In genomic region chr20:38805502-38805957, GRCh38 we compare ENCODE assay signal across 8 cellular contexts. TPM values are rescaled to one million over a fixed set of nuclear protein-coding genes. Genes with fewer than 3 reads are reported as not detected.
DNase-seq lines count a peak whose midpoint lies in the region; ATAC-seq and TF ChIP-seq lines count a peak whose summit lies in the region.

TSS of gene PPP1R16B (plus strand) at chr20:38805697. CDS start at chr20:38835926, 30,229 bp downstream.

- no peaks in the 10 kb centered on the region for H3K27me3 ChIP-seq in lung (ENCODE audit: control insufficient read depth, insufficient read depth)

- H3K9me3 ChIP-seq in KOPT-K1 (ENCODE audit: insufficient read depth, low read length, poor library complexity, severe bottlenecking) (no peaks in the 10 kb centered on the region), lung (ENCODE audit: control insufficient read depth in 2 of 2, insufficient read depth in 1 of 2, low read length in 1 of 2) (peaks cover 0 to 3% of the 10 kb centered on the region in 2 donors)

- ATAC-seq in GM21381 (IDR thresholded peaks at IDR 0.05; ENCODE audit: unreplicated experiment) (peak; percentile 52), lung (ENCODE audit: insufficient read depth, low FRiP score) (peak; percentile 85), GM18861 (IDR thresholded peaks at IDR 0.05; ENCODE audit: unreplicated experiment) (no peak)

- H3K4me3 ChIP-seq in choroid plexus epithelial cell (ENCODE audit: low read depth, low read length): peak within 1 kb of the TSS; percentile 50
- H3K4me3 ChIP-seq in lung: peak within 1 kb of the TSS; percentile 54

- H3K27ac ChIP-seq in KOPT-K1 (ENCODE audit: low read depth, low read length, poor library complexity, severe bottlenecking) (peak within 1 kb of the TSS; percentile 92), lung (ENCODE audit: low read depth in 1 of 2, low read length in 1 of 2) (peak within 1 kb of the TSS; percentile 67 to 90)

- no peak for TF ChIP-seq CTCF in choroid plexus epithelial cell (conservative IDR thresholded peaks at IDR 0.05; ENCODE audit: low read depth, low read length)
- no peak for TF ChIP-seq CTCF in lung (IDR thresholded peaks at IDR 0.05; ENCODE audit: control extremely low read depth, extremely low read depth)

- H3K36me3 ChIP-seq in KOPT-K1 (ENCODE audit: insufficient read depth, low read length) (no peaks in the 10 kb centered on the region), lung (ENCODE audit: control insufficient read depth in 2 of 2, insufficient read depth in 2 of 2, low read length in 2 of 2) (no peaks in the 10 kb centered on the region)

- WGBS in lung, 2 donors: 1% methylated on average over 37 to 40 of the region's 40 CpGs

- DNase-seq in CD1c-positive myeloid dendritic cell (ENCODE audit: extremely low spot score) (peak; percentile 46), choroid plexus epithelial cell (ENCODE audit: low read depth) (no peak), lung (ENCODE audit: low spot score) (no peak)
- peak; percentile 64 to 75 for DNase-seq in activated CD4-positive, alpha-beta T cell treated with anti-CD3 and anti-CD28 coated beads for 24 hours (ENCODE audit: low read depth in 2 of 2)
- peak; percentile 65 to 72 for DNase-seq in stimulated activated CD4-positive, alpha-beta T cell treated with anti-CD3 and anti-CD28 coated beads, Interleukin-4, amount 100 ng/mL, for 48 hours (ENCODE audit: low read depth in 2 of 2)

- peaks cover 0 to 23% of the 10 kb centered on the region in 2 donors for H3K4me1 ChIP-seq in lung (ENCODE audit: control insufficient read depth in 2 of 2, insufficient read depth in 2 of 2, low read length in 2 of 2)

RNA-seq across cellular contexts. Expression of gene PPP1R16B, which starts in this region (rescaled TPM):
- 10 to 100 TPM in 1 of 2 donors, 1 to 10 TPM in 1; 6.0 to 15.0 TPM for total RNA-seq in lung
- 1 to 10 TPM; 2.6 to 8.3 TPM for polyA plus RNA-seq in lung

Comparison
In these comparisons a context has a peak if more than half of its experiments do, and no peak if none do; other contexts are left out.
1. DNase-seq: peak in CD1c-positive myeloid dendritic cell (single experiment), activated CD4-positive, alpha-beta T cell treated with anti-CD3 and anti-CD28 coated beads for 24 hours (2 of 2) and stimulated activated CD4-positive, alpha-beta T cell treated with anti-CD3 and anti-CD28 coated beads, Interleukin-4, amount 100 ng/mL, for 48 hours (2 of 2); none in choroid plexus epithelial cell (single experiment) and lung (single experiment).